14 cellular contexts compared by ENCODE assay signal in genomic region chrX:13778916-13779315, GRCh38. TPM values are rescaled to one million over a fixed set of nuclear protein-coding genes. Genes with fewer than 3 reads are reported as not detected.
DNase-seq lines count a peak whose midpoint lies in the region; ATAC-seq and TF ChIP-seq lines count a peak whose summit lies in the region.
"Had no signal": no experiment of that assay in that cellular context is flagged by ENCODE, and none has a peak within 500 bp of the region (broad histone marks: within the 10 kb centered on the region; RNA-seq: fewer than 3 reads in every experiment).

No MANE protein-coding gene starts in this region.

- no peak overlapping the region for H3K18ac ChIP-seq in H9 (ENCODE audit: insufficient read length, low read depth, low read length)

- no peaks in the 10 kb centered on the region for H3K27me3 Mint-ChIP-seq in H9 (ENCODE audit: low read depth)
- no peaks in the 10 kb centered on the region for H3K27me3 Mint-ChIP-seq in T-helper 17 cell

- H3T11ph ChIP-seq in H9 (ENCODE audit: low read length): no peak overlapping the region

- H3K36me3 Mint-ChIP-seq in H9 (ENCODE audit: insufficient read depth in 1 of 3, low read depth in 3 of 3) (peaks cover 38 to 68% (median 44%) of the 10 kb centered on the region in 3 experiments), T-helper 17 cell (ENCODE audit: low read depth) (no peaks in the 10 kb centered on the region)

- peaks cover 26 to 39% of the 10 kb centered on the region in 2 experiments for H3K9me3 Mint-ChIP-seq in H9

- no peak overlapping the region for H3K27ac ChIP-seq in H9 (ENCODE audit: insufficient read length, low read depth, low read length)
- H3K27ac ChIP-seq: 22Rv1, thyroid gland had no signal

- H3K14ac ChIP-seq in H9 (ENCODE audit: insufficient read depth, low read length): no peak overlapping the region

- no peak overlapping the region for H2BK120ac ChIP-seq in H9 (ENCODE audit: low read depth, low read length, poor library complexity, severe bottlenecking)

- H3K4me1 Mint-ChIP-seq in H9 (peaks cover 11 to 13% of the 10 kb centered on the region in 2 experiments), T-helper 17 cell (no peaks in the 10 kb centered on the region)

- no peaks in the 10 kb centered on the region for H3K4me1 ChIP-seq in H9 (ENCODE audit: insufficient read depth, low read length)
- H3K4me1 ChIP-seq: thyroid gland had no signal

- ATAC-seq in GM21786 (IDR thresholded peaks at IDR 0.05; ENCODE audit: unreplicated experiment) (no peak), T-helper 17 cell (no peak)

- H3K56ac ChIP-seq in H9 (ENCODE audit: insufficient read length, low read depth, low read length): no peak overlapping the region

- no CpG with 5 or more reads among the region's 2 CpGs for WGBS in H9 (ENCODE audit: extremely low coverage, insufficient read length, low lambda C conversion rate)

- H3K9me3 ChIP-seq in H9 (ENCODE audit: control insufficient read depth, low read depth, low read length) (no peaks in the 10 kb centered on the region), T-helper 17 cell (ENCODE audit: control insufficient read depth, low read length, poor library complexity, severe bottlenecking) (no peaks in the 10 kb centered on the region)
- H3K9me3 ChIP-seq: thyroid gland had no signal

- H3K9ac ChIP-seq in H9 (ENCODE audit: extremely low read depth, insufficient read length, low read length): no peak overlapping the region

- H2BK12ac ChIP-seq in H9 (ENCODE audit: insufficient read length, low read depth, low read length): no peak overlapping the region

- no peak overlapping the region for H3K4ac ChIP-seq in H9 (ENCODE audit: low read depth, low read length)

- H3K27ac Mint-ChIP-seq in H9: peak overlapping the region in 1 of 3 experiments; percentile 46; a peak in 1 of 7 replicates
- no peak overlapping the region for H3K27ac Mint-ChIP-seq in T-helper 17 cell

- no peak overlapping the region for H3K23ac ChIP-seq in H9 (ENCODE audit: insufficient read length, low read depth, low read length)

- no peak overlapping the region for H4K8ac ChIP-seq in H9 (replicated peaks; ENCODE audit: insufficient read length, low read depth, low read length)

- no peaks in the 10 kb centered on the region for H4K20me1 ChIP-seq in H9 (ENCODE audit: control insufficient read depth, insufficient read depth, insufficient read length)

- peak; percentile 31 for DNase-seq in DMS 273 (lab: John Stamatoyannopoulos, UW; ENCODE audit: unreplicated experiment)
- DNase-seq in DMS 273 treated with DMSO at 0.1 percent for 48 hours (lab: John Stamatoyannopoulos, UW): no peak
- DNase-seq in H9: no peak
- DNase-seq in amniotic epithelial cell (ENCODE audit: low read depth): peak; percentile 23
- peak; percentile 13 for DNase-seq in glomerular visceral epithelial cell (ENCODE audit: extremely low spot score)
- no peak for DNase-seq in T-helper 17 cell
- no peak for DNase-seq in activated CD8-positive, alpha-beta memory T cell treated with anti-CD3 and anti-CD28 coated beads, Interleukin-2, amount 50 U/mL, for 4 hours
- DNase-seq: cortex of kidney; NCI-H510A treated with DMSO at 0.1 percent for 48 hours; occipital lobe; stimulated activated CD4-positive, alpha-beta T cell treated with anti-CD3 and anti-CD28 coated beads, Interleukin-4, amount 100 ng/mL, for 4 hours; thyroid gland had no signal

- H3K4me3 Mint-ChIP-seq in H9: no peak overlapping the region
- no peak overlapping the region for H3K4me3 Mint-ChIP-seq in T-helper 17 cell

- H3K4me2 ChIP-seq in H9 (ENCODE audit: insufficient read depth, insufficient read length, low read length): no peak overlapping the region

- no peaks in the 10 kb centered on the region for H3K27me3 ChIP-seq in H9 (ENCODE audit: insufficient read depth, low read length)
- H3K27me3 ChIP-seq: thyroid gland had no signal

- H3K79me2 ChIP-seq in H9 (ENCODE audit: insufficient read depth, low read length): no peaks in the 10 kb centered on the region

- no peak overlapping the region for H2AFZ ChIP-seq in H9 (ENCODE audit: low read length)

- no peak overlapping the region for H2BK20ac ChIP-seq in H9 (ENCODE audit: low read depth, low read length, poor library complexity, severe bottlenecking)

- H2AK5ac ChIP-seq in H9 (ENCODE audit: insufficient read length, low read length): no peak overlapping the region

- no peak overlapping the region for H2BK5ac ChIP-seq in H9 (ENCODE audit: insufficient read length, low read length)

- peak; percentile 24; the same call in 1 of the 3 replicates for TF ChIP-seq CTCF in H9 (conservative IDR thresholded peaks at IDR 0.05)

- H3K23me2 ChIP-seq in H9 (ENCODE audit: insufficient read length, low read depth, low read length, poor library complexity, severe bottlenecking): no peaks in the 10 kb centered on the region

- no peaks in the 10 kb centered on the region for H3K79me1 ChIP-seq in H9 (ENCODE audit: insufficient read depth, low read depth, low read length, poor library complexity, severe bottlenecking)

- H2BK15ac ChIP-seq in H9 (ENCODE audit: low read depth, low read length): no peak overlapping the region

- H4K91ac ChIP-seq in H9 (ENCODE audit: insufficient read length, low read depth, low read length): no peak overlapping the region

- H4K5ac ChIP-seq in H9 (ENCODE audit: insufficient read length, low read depth, low read length): no peak overlapping the region

RNA-seq across cellular contexts. Expression of gene GPM6B, which starts 38.0 kb away (rescaled TPM):
- 73.9 and 79.8 TPM in 2 replicates for total RNA-seq in H9 (2021)
- not detected for total RNA-seq in T-helper 17 cell

RNA-seq across cellular contexts. Expression of gene OFD1, which starts 44.4 kb away (rescaled TPM):
- 36.0 and 36.6 TPM in 2 replicates for total RNA-seq in H9 (2021)
- 10 to 100 TPM; 54.7 to 72.1 TPM for total RNA-seq in T-helper 17 cell

RNA-seq across cellular contexts. Expression of gene TRAPPC2, which starts 44.5 kb away (rescaled TPM):
- total RNA-seq in H9 (2021): 13.3 and 14.6 TPM in 2 replicates
- total RNA-seq in T-helper 17 cell: 10 to 100 TPM; 31.9 to 35.8 TPM

Comparison
In these comparisons a context has a peak if more than half of its experiments do, and no peak if none do; other contexts are left out.
1. DNase-seq: peak in DMS 273 (single experiment), amniotic epithelial cell (single experiment) and glomerular visceral epithelial cell (single experiment); none in DMS 273 treated with DMSO at 0.1 percent for 48 hours (single experiment), H9 (single experiment), T-helper 17 cell (0 of 3) and activated CD8-positive, alpha-beta memory T cell treated with anti-CD3 and anti-CD28 coated beads, Interleukin-2, amount 50 U/mL, for 4 hours (single experiment).
2. RNA of gene GPM6B, which starts 38.0 kb away (total RNA-seq): 73.9 to 79.8 TPM in H9; not detected in T-helper 17 cell; every median in the first group is over 10 times any median in the second.